In genomic region chr3:183728204-183728603, GRCh38 we compare ENCODE assay signal across 24 cellular contexts. TPM values are rescaled to one million over a fixed set of nuclear protein-coding genes. Genes with fewer than 3 reads are reported as not detected.
DNase-seq lines count a peak whose midpoint lies in the region; ATAC-seq, FAIRE-seq and TF ChIP-seq lines count a peak whose summit lies in the region.
"Had no signal": no experiment of that assay in that cellular context is flagged by ENCODE, and none has a peak within 500 bp of the region (broad histone marks: within the 10 kb centered on the region; RNA-seq: fewer than 3 reads in every experiment).

No MANE protein-coding gene starts in this region.

- no peak overlapping the region for H3K4me3 Mint-ChIP-seq in activated CD8-positive, alpha-beta T cell treated with anti-CD3 and anti-CD28 coated beads, Interleukin-2, amount 10 ng/mL, durations not matched to agents 7 days and 5 days
- H3K4me3 Mint-ChIP-seq in activated CD8-positive, alpha-beta T cell treated with anti-CD3 and anti-CD28 coated beads for 36 hours, result no peak overlapping the region
- H3K4me3 Mint-ChIP-seq in WTC11 (no peak overlapping the region), endothelial cell (ENCODE audit: unreplicated experiment) (peak overlapping the region; percentile 65)
- H3K4me3 Mint-ChIP-seq: CD14-positive monocyte; CD4-positive, alpha-beta T cell; CD8-positive, alpha-beta memory T cell; GM23338; H9; HFFc6 had no signal

- intact Hi-C loops in activated CD8-positive, alpha-beta T cell treated with anti-CD3 and anti-CD28 coated beads for 36 hours (cut with micrococcal nuclease), result no loop called here

- no peak for ATAC-seq in activated CD8-positive, alpha-beta T cell treated with anti-CD3 and anti-CD28 coated beads, Interleukin-2, amount 10 ng/mL, durations not matched to agents 7 days and 5 days
- ATAC-seq in activated CD8-positive, alpha-beta T cell treated with anti-CD3 and anti-CD28 coated beads for 36 hours, result no peak
- ATAC-seq in WTC11 (no peak), GM18868 (IDR thresholded peaks at IDR 0.05; ENCODE audit: unreplicated experiment) (no peak)
- ATAC-seq: A549, GM23338, HCT116 had no signal

- peak; percentile 65 for FAIRE-seq in GM12892 (lab: Jason Lieb, UNC)
- FAIRE-seq: A549, D721Med had no signal

- peak overlapping the region; percentile 6 for H3K27ac Mint-ChIP-seq in activated CD8-positive, alpha-beta T cell treated with anti-CD3 and anti-CD28 coated beads, Interleukin-2, amount 10 ng/mL, durations not matched to agents 7 days and 5 days
- H3K27ac Mint-ChIP-seq in activated CD8-positive, alpha-beta T cell treated with anti-CD3 and anti-CD28 coated beads for 36 hours, result no peak overlapping the region
- H3K27ac Mint-ChIP-seq in WTC11 (no peak overlapping the region), endothelial cell (ENCODE audit: unreplicated experiment) (no peak overlapping the region)
- H3K27ac Mint-ChIP-seq: CD4-positive, alpha-beta T cell; GM23338; H9; HFFc6 had no signal

- POLR2A ChIA-PET in activated CD8-positive, alpha-beta T cell treated with anti-CD3 and anti-CD28 coated beads, Interleukin-2, amount 10 ng/mL, durations not matched to agents 7 days and 5 days (lab: Charles Lee), result no interaction called here
- POLR2A ChIA-PET in activated CD8-positive, alpha-beta T cell treated with anti-CD3 and anti-CD28 coated beads for 36 hours (lab: Charles Lee), result no interaction called here
- POLR2A ChIA-PET in WTC11 (lab: Charles Lee), result no interaction called here

- no peaks in the 10 kb centered on the region for H3K9me3 Mint-ChIP-seq in activated CD8-positive, alpha-beta T cell treated with anti-CD3 and anti-CD28 coated beads, Interleukin-2, amount 10 ng/mL, durations not matched to agents 7 days and 5 days (ENCODE audit: insufficient read depth)
- H3K9me3 Mint-ChIP-seq in activated CD8-positive, alpha-beta T cell treated with anti-CD3 and anti-CD28 coated beads for 36 hours, result no peaks in the 10 kb centered on the region
- H3K9me3 Mint-ChIP-seq in WTC11 (no peaks in the 10 kb centered on the region), endothelial cell (ENCODE audit: unreplicated experiment) (no peaks in the 10 kb centered on the region)
- H3K9me3 Mint-ChIP-seq: CD4-positive, alpha-beta T cell; CD8-positive, alpha-beta memory T cell; GM23338; H9; HFFc6 had no signal

- no peak for DNase-seq in activated CD8-positive, alpha-beta T cell treated with anti-CD3 and anti-CD28 coated beads, Interleukin-2, amount 10 ng/mL, durations not matched to agents 7 days and 5 days
- no peak for DNase-seq in activated CD8-positive, alpha-beta T cell treated with anti-CD3 and anti-CD28 coated beads for 36 hours
- DNase-seq in GM12892 (ENCODE audit: insufficient read length), result no peak
- no peak for DNase-seq in WTC11 (ENCODE audit: low spot score)
- no peak for DNase-seq in endothelial cell (ENCODE audit: low spot score)
- DNase-seq in GDM1 (lab: John Stamatoyannopoulos, UW), result no peak
- DNase-seq: 8988T; ACHN; AML-193; BE2C; CD4-positive, alpha-beta T cell; CD8-positive, alpha-beta memory T cell; DMS 273 treated with DMSO at 0.1 percent for 48 hours; DMS79; EL; GF-D8; H9; HFFc6 had no signal

- H3K4me1 Mint-ChIP-seq in activated CD8-positive, alpha-beta T cell treated with anti-CD3 and anti-CD28 coated beads, Interleukin-2, amount 10 ng/mL, durations not matched to agents 7 days and 5 days (ENCODE audit: low read depth), result no peaks in the 10 kb centered on the region
- no peaks in the 10 kb centered on the region for H3K4me1 Mint-ChIP-seq in activated CD8-positive, alpha-beta T cell treated with anti-CD3 and anti-CD28 coated beads for 36 hours (ENCODE audit: low read depth)
- no peaks in the 10 kb centered on the region for H3K4me1 Mint-ChIP-seq in WTC11
- peaks cover 18% of the 10 kb centered on the region for H3K4me1 Mint-ChIP-seq in endothelial cell (ENCODE audit: unreplicated experiment)
- H3K4me1 Mint-ChIP-seq: CD14-positive monocyte, GM23338, H9 had no signal

- no peaks in the 10 kb centered on the region for H3K27me3 Mint-ChIP-seq in activated CD8-positive, alpha-beta T cell treated with anti-CD3 and anti-CD28 coated beads, Interleukin-2, amount 10 ng/mL, durations not matched to agents 7 days and 5 days (ENCODE audit: low read depth)
- no peaks in the 10 kb centered on the region for H3K27me3 Mint-ChIP-seq in activated CD8-positive, alpha-beta T cell treated with anti-CD3 and anti-CD28 coated beads for 36 hours
- H3K27me3 Mint-ChIP-seq in WTC11 (ENCODE audit: low read depth) (no peaks in the 10 kb centered on the region), endothelial cell (ENCODE audit: unreplicated experiment) (no peaks in the 10 kb centered on the region)
- H3K27me3 Mint-ChIP-seq: CD4-positive, alpha-beta T cell; CD8-positive, alpha-beta memory T cell had no signal

- peaks cover 62% of the 10 kb centered on the region for H3K36me3 Mint-ChIP-seq in activated CD8-positive, alpha-beta T cell treated with anti-CD3 and anti-CD28 coated beads, Interleukin-2, amount 10 ng/mL, durations not matched to agents 7 days and 5 days (ENCODE audit: low read depth)
- H3K36me3 Mint-ChIP-seq in activated CD8-positive, alpha-beta T cell treated with anti-CD3 and anti-CD28 coated beads for 36 hours (ENCODE audit: low read depth), result peaks cover 56% of the 10 kb centered on the region
- peaks cover 77% of the 10 kb centered on the region for H3K36me3 Mint-ChIP-seq in WTC11
- H3K36me3 Mint-ChIP-seq in endothelial cell (ENCODE audit: low read depth, unreplicated experiment), result peaks cover 63% of the 10 kb centered on the region

- no peak for TF ChIP-seq CTCF in activated CD8-positive, alpha-beta T cell treated with anti-CD3 and anti-CD28 coated beads for 36 hours (IDR thresholded peaks at IDR 0.05)
- TF ChIP-seq CTCF in WTC11 (IDR thresholded peaks at IDR 0.05), result no peak
- no peak for TF ChIP-seq CTCF in endothelial cell (IDR thresholded peaks at IDR 0.05; ENCODE audit: unreplicated experiment)

- CTCF ChIA-PET in activated CD8-positive, alpha-beta T cell treated with anti-CD3 and anti-CD28 coated beads, Interleukin-2, amount 10 ng/mL, durations not matched to agents 7 days and 5 days (lab: Charles Lee), result interaction anchor here (1.0 kb wide), 1 partner anchor 39 kb away, joined by 4 read pairs; no protein-coding TSS in a partner anchor
- CTCF ChIA-PET in activated CD8-positive, alpha-beta T cell treated with anti-CD3 and anti-CD28 coated beads for 36 hours (lab: Charles Lee), result interaction anchor here (1.2 to 2.2 kb wide), 3 partner anchors 10 to 249 kb away, joined by 3 to 6 read pairs (median 3); no protein-coding TSS in a partner anchor
- CTCF ChIA-PET in WTC11 (lab: Charles Lee), result interaction anchor here (0.9 kb wide), 1 partner anchor 39 kb away, joined by 6 read pairs; no protein-coding TSS in a partner anchor

- no peak for TF ChIP-seq POLR2A in GM12892 (IDR thresholded peaks at IDR 0.05; ENCODE audit: low read depth, low read length)

TF ChIP-seq in WTC11, 78 proteins besides CTCF, POLR2A, EP300 and RAD21:
- TF ChIP-seq ZNF121 (CRISPR knock-in tag; IDR thresholded peaks at IDR 0.05) (peak; percentile 92), USF2 (CRISPR knock-in tag; IDR thresholded peaks at IDR 0.05) (no peak)
TF ChIP-seq in WTC11: peak in this region for 1.

RNA-seq across cellular contexts. Expression of gene YEATS2, which starts 30.6 kb away (rescaled TPM):
- total RNA-seq in activated CD8-positive, alpha-beta T cell treated with anti-CD3 and anti-CD28 coated beads, Interleukin-2, amount 10 ng/mL, durations not matched to agents 7 days and 5 days, result 10 to 100 TPM; 49.3 to 52.6 TPM
- 10 to 100 TPM; 65.0 to 67.7 TPM for total RNA-seq in activated CD8-positive, alpha-beta T cell treated with anti-CD3 and anti-CD28 coated beads for 36 hours
- 25.9 TPM for polyA plus RNA-seq in GM12892 (2012; ENCODE audit: missing spikeins)
- 42.5 to 52.7 TPM (median 49.3 TPM) in 3 replicates for total RNA-seq in WTC11 (2021)
- 65.1 TPM for total RNA-seq in endothelial cell (ENCODE audit: unreplicated experiment)
